25 cellular contexts compared by ENCODE assay signal in genomic region chr18:35084494-35085449, GRCh38. TPM values are rescaled to one million over a fixed set of nuclear protein-coding genes. Genes with fewer than 3 reads are reported as not detected.
DNase-seq lines count a peak whose midpoint lies in the region; ATAC-seq, FAIRE-seq and TF ChIP-seq lines count a peak whose summit lies in the region.
"Had no signal": no experiment of that assay in that cellular context is flagged by ENCODE, and none has a peak within 500 bp of the region (broad histone marks: within the 10 kb centered on the region; RNA-seq: fewer than 3 reads in every experiment).

No MANE protein-coding gene starts in this region.

- H3K4me1 ChIP-seq in endothelial cell of umbilical vein (ENCODE audit: control insufficient read depth, extremely low read depth, insufficient read depth, low read length): peaks cover 19% of the 10 kb centered on the region

- no peak overlapping the region for H2AFZ ChIP-seq in endothelial cell of umbilical vein (ENCODE audit: low read depth, low read length)
- H2AFZ ChIP-seq: PC-9 had no signal

- dilution Hi-C loops in endothelial cell of umbilical vein (cut with MboI; ENCODE audit: extremely low pct_ligation_motif_present, low sequenced_read_pairs): no loop called here

- H3K9me3 ChIP-seq in endothelial cell of umbilical vein (replicated peaks; ENCODE audit: control insufficient read depth, insufficient read depth, low read length): no peaks in the 10 kb centered on the region
- H3K9me3 ChIP-seq: body of pancreas, gastroesophageal sphincter, SJSA1 had no signal

- POLR2A ChIA-PET in endothelial cell of umbilical vein (lab: Charles Lee): no interaction called here

- H3K4me3 ChIP-seq in endothelial cell of umbilical vein (replicated peaks in 1 of 3; ENCODE audit: insufficient read depth in 1 of 3, low read depth in 1 of 3, low read length in 3 of 3): no peak overlapping the region
- H3K4me3 ChIP-seq: body of pancreas, gastroesophageal sphincter, PC-9, SJSA1 had no signal

- no peaks in the 10 kb centered on the region for H4K20me1 ChIP-seq in endothelial cell of umbilical vein (replicated peaks; ENCODE audit: control insufficient read depth, extremely low read depth, insufficient read depth, low read length)

- H3K4me3 Mint-ChIP-seq in natural killer cell: no peak overlapping the region
- H3K4me3 Mint-ChIP-seq in natural killer cell treated with Interleukin-12 subunit alpha and Interleukin-12 subunit beta and Interleukin-15 and Interleukin-18, amount 100 ng/mL, for 72 hours: no peak overlapping the region
- no peak overlapping the region for H3K4me3 Mint-ChIP-seq in naive B cell
- no peak overlapping the region for H3K4me3 Mint-ChIP-seq in activated T-cell treated with anti-CD3 and anti-CD28 coated beads, Interleukin-2, amount 50 U/mL, for 24 hours
- H3K4me3 Mint-ChIP-seq: activated B cell treated with CpG ODN at 0.5 μM for 24 hours; activated CD4-positive, alpha-beta memory T cell treated with anti-CD3 and anti-CD28 coated beads, Interleukin-2, amount 10 ng/mL, durations not matched to agents 7 days and 5 days; CD4-positive, alpha-beta T cell; naive thymus-derived CD8-positive, alpha-beta T cell had no signal

- H3K27ac Mint-ChIP-seq in natural killer cell (peak overlapping the region; percentile 52 to 79), naive B cell (peak overlapping the region in 5 of 6 donors; percentile 6 to 70 (median 48))
- peak overlapping the region in 1 of 2 donors; percentile 39 for H3K27ac Mint-ChIP-seq in natural killer cell treated with Interleukin-12 subunit alpha and Interleukin-12 subunit beta and Interleukin-15 and Interleukin-18, amount 100 ng/mL, for 72 hours
- H3K27ac Mint-ChIP-seq in activated T-cell treated with anti-CD3 and anti-CD28 coated beads, Interleukin-2, amount 50 U/mL, for 24 hours: no peak overlapping the region
- H3K27ac Mint-ChIP-seq: activated B cell treated with CpG ODN at 0.5 μM for 24 hours; activated CD4-positive, alpha-beta memory T cell treated with anti-CD3 and anti-CD28 coated beads, Interleukin-2, amount 10 ng/mL, durations not matched to agents 7 days and 5 days; CD4-positive, alpha-beta T cell had no signal

- DNase-seq in natural killer cell (no peak), endothelial cell of umbilical vein (ENCODE audit: low read depth, low spot score) (peak; percentile 36), naive B cell (no peak)
- DNase-seq in natural killer cell treated with Interleukin-12 subunit alpha and Interleukin-12 subunit beta and Interleukin-15 and Interleukin-18, amount 100 ng/mL, for 72 hours (ENCODE audit: low spot score): no peak
- no peak for DNase-seq in central memory CD4-positive, alpha-beta T cell
- no peak for DNase-seq in activated T-cell treated with anti-CD3 and anti-CD28 coated beads, Interleukin-2, amount 50 U/mL, for 24 hours
- DNase-seq: activated B cell treated with CpG ODN at 0.5 μM for 24 hours; activated CD4-positive, alpha-beta memory T cell treated with anti-CD3 and anti-CD28 coated beads, Interleukin-2, amount 10 ng/mL, durations not matched to agents 7 days and 5 days; activated naive CD4-positive, alpha-beta T cell treated with anti-CD3 and anti-CD28 coated beads, Interleukin-2, amount 50 U/mL, for 16 hours; activated T-cell treated with anti-CD3 and anti-CD28 coated beads, Interleukin-2, amount 50 U/mL, for 1 hour; body of pancreas; CD4-positive, alpha-beta T cell; naive thymus-derived CD8-positive, alpha-beta T cell; NCI-H187; NCI-H345; PC-9; stimulated activated CD8-positive, alpha-beta memory T cell treated with anti-CD3 and anti-CD28 coated beads, Interleukin-4, amount 100 ng/mL, for 48 hours; substantia nigra had no signal

- no peak overlapping the region for H3K27ac ChIP-seq in endothelial cell of umbilical vein (ENCODE audit: insufficient read depth, low read depth, low read length)
- H3K27ac ChIP-seq: body of pancreas, gastroesophageal sphincter, HL-60, PC-9, SJSA1 had no signal

- no peak for TF ChIP-seq POLR2A in endothelial cell of umbilical vein (IDR thresholded peaks at IDR 0.05; ENCODE audit: low read depth, low read length)

- no peaks in the 10 kb centered on the region for H3K36me3 Mint-ChIP-seq in natural killer cell
- peaks cover 2% of the 10 kb centered on the region for H3K36me3 Mint-ChIP-seq in natural killer cell treated with Interleukin-12 subunit alpha and Interleukin-12 subunit beta and Interleukin-15 and Interleukin-18, amount 100 ng/mL, for 72 hours
- H3K36me3 Mint-ChIP-seq in naive B cell: peaks cover 9 to 10% of the 10 kb centered on the region in 2 donors
- peaks cover 34% of the 10 kb centered on the region for H3K36me3 Mint-ChIP-seq in activated T-cell treated with anti-CD3 and anti-CD28 coated beads, Interleukin-2, amount 50 U/mL, for 24 hours (ENCODE audit: low read depth)

- no peak overlapping the region for H3K4me2 ChIP-seq in endothelial cell of umbilical vein (ENCODE audit: insufficient read depth, low read length)
- H3K4me2 ChIP-seq: PC-9 had no signal

- H3K27me3 Mint-ChIP-seq in natural killer cell (ENCODE audit: low read depth in 2 of 2) (no peaks in the 10 kb centered on the region), naive B cell (no peaks in the 10 kb centered on the region)
- H3K27me3 Mint-ChIP-seq in natural killer cell treated with Interleukin-12 subunit alpha and Interleukin-12 subunit beta and Interleukin-15 and Interleukin-18, amount 100 ng/mL, for 72 hours: no peaks in the 10 kb centered on the region
- no peaks in the 10 kb centered on the region for H3K27me3 Mint-ChIP-seq in activated T-cell treated with anti-CD3 and anti-CD28 coated beads, Interleukin-2, amount 50 U/mL, for 24 hours
- H3K27me3 Mint-ChIP-seq: activated B cell treated with CpG ODN at 0.5 μM for 24 hours; activated CD4-positive, alpha-beta memory T cell treated with anti-CD3 and anti-CD28 coated beads, Interleukin-2, amount 10 ng/mL, durations not matched to agents 7 days and 5 days; CD4-positive, alpha-beta T cell; naive thymus-derived CD8-positive, alpha-beta T cell had no signal

- H3K27me3 ChIP-seq in endothelial cell of umbilical vein (ENCODE audit: control insufficient read depth in 2 of 2, insufficient read depth in 2 of 2, low read length in 2 of 2): no peaks in the 10 kb centered on the region
- H3K27me3 ChIP-seq: body of pancreas, gastroesophageal sphincter, SJSA1 had no signal

- ATAC-seq in natural killer cell (no peak), naive B cell (ENCODE audit: low read depth in 2 of 2) (no peak), GM21381 (IDR thresholded peaks at IDR 0.05; ENCODE audit: unreplicated experiment) (no peak), GM21360 (IDR thresholded peaks at IDR 0.05; ENCODE audit: unreplicated experiment) (no peak)
- no peak for ATAC-seq in natural killer cell treated with Interleukin-12 subunit alpha and Interleukin-12 subunit beta and Interleukin-15 and Interleukin-18, amount 100 ng/mL, for 72 hours
- ATAC-seq: body of pancreas; esophagus mucosa; gastroesophageal sphincter; naive thymus-derived CD8-positive, alpha-beta T cell had no signal

- intact Hi-C loops in natural killer cell (cut with micrococcal nuclease): loop anchor here (2.0 kb wide), 1 partner anchor 60 kb away; no protein-coding TSS in a partner anchor
- intact Hi-C loops in endothelial cell of umbilical vein (cut with micrococcal nuclease): no loop called here

- H3K4me1 Mint-ChIP-seq in natural killer cell: peaks cover 68 to 74% of the 10 kb centered on the region in 2 donors
- H3K4me1 Mint-ChIP-seq in natural killer cell treated with Interleukin-12 subunit alpha and Interleukin-12 subunit beta and Interleukin-15 and Interleukin-18, amount 100 ng/mL, for 72 hours (ENCODE audit: low read depth in 2 of 2): peaks cover 43 to 48% of the 10 kb centered on the region in 2 donors
- peaks cover 28 to 60% (median 38%) of the 10 kb centered on the region in 3 donors for H3K4me1 Mint-ChIP-seq in naive B cell
- peaks cover 55% of the 10 kb centered on the region for H3K4me1 Mint-ChIP-seq in activated T-cell treated with anti-CD3 and anti-CD28 coated beads, Interleukin-2, amount 50 U/mL, for 24 hours (ENCODE audit: low read depth)
- H3K4me1 Mint-ChIP-seq: activated CD4-positive, alpha-beta memory T cell treated with anti-CD3 and anti-CD28 coated beads, Interleukin-2, amount 10 ng/mL, durations not matched to agents 7 days and 5 days had no signal

- H3K36me3 ChIP-seq in endothelial cell of umbilical vein (ENCODE audit: control insufficient read depth in 2 of 2, extremely low read depth in 1 of 2, insufficient read depth in 2 of 2, low read length in 2 of 2): peaks cover 0 to 2% of the 10 kb centered on the region in 2 experiments
- H3K36me3 ChIP-seq: gastroesophageal sphincter, SJSA1 had no signal

- TF ChIP-seq CTCF in natural killer cell (IDR thresholded peaks at IDR 0.05) (no peak), endothelial cell of umbilical vein (IDR thresholded peaks at IDR 0.05; ENCODE audit: extremely low read depth in 1 of 2, insufficient read depth in 1 of 2, low read depth in 1 of 2, low read length in 2 of 2) (no peak)

- H3K9me3 Mint-ChIP-seq in natural killer cell (no peaks in the 10 kb centered on the region), naive B cell (no peaks in the 10 kb centered on the region)
- no peaks in the 10 kb centered on the region for H3K9me3 Mint-ChIP-seq in natural killer cell treated with Interleukin-12 subunit alpha and Interleukin-12 subunit beta and Interleukin-15 and Interleukin-18, amount 100 ng/mL, for 72 hours
- H3K9me3 Mint-ChIP-seq in activated T-cell treated with anti-CD3 and anti-CD28 coated beads, Interleukin-2, amount 50 U/mL, for 24 hours: no peaks in the 10 kb centered on the region
- H3K9me3 Mint-ChIP-seq: activated B cell treated with CpG ODN at 0.5 μM for 24 hours; activated CD4-positive, alpha-beta memory T cell treated with anti-CD3 and anti-CD28 coated beads, Interleukin-2, amount 10 ng/mL, durations not matched to agents 7 days and 5 days; CD4-positive, alpha-beta T cell; naive thymus-derived CD8-positive, alpha-beta T cell had no signal

- no peak overlapping the region for H3K9ac ChIP-seq in endothelial cell of umbilical vein (replicated peaks; ENCODE audit: extremely low read depth, insufficient read depth, low read length)

- CTCF ChIA-PET in endothelial cell of umbilical vein (lab: Charles Lee): interaction anchor here (1.0 to 2.1 kb wide), 6 partner anchors 10 to 75 kb away, joined by 3 to 5 read pairs (median 4); no protein-coding TSS in a partner anchor

- FAIRE-seq in endothelial cell of umbilical vein (lab: Jason Lieb, UNC): no peak
- FAIRE-seq: GM12891 had no signal

- H3K79me2 ChIP-seq in endothelial cell of umbilical vein (ENCODE audit: control insufficient read depth, insufficient read depth, low read length): peaks cover 44% of the 10 kb centered on the region

- BruUV-seq in endothelial cell of umbilical vein (replicated peaks; lab: Mats Ljungman, UMichigan): no TSS peak

- H3K9me1 ChIP-seq in endothelial cell of umbilical vein (replicated peaks; ENCODE audit: control insufficient read depth, extremely low read depth, insufficient read depth, low read length): no peaks in the 10 kb centered on the region

RNA-seq across cellular contexts. Expression of gene MAPRE2, which starts 43.6 kb away (rescaled TPM):
- total RNA-seq in natural killer cell (100 to 1,000 TPM; 159 to 283 (median 207) TPM), endothelial cell of umbilical vein (111 and 117 TPM in 2 replicates)
- total RNA-seq in natural killer cell treated with Interleukin-12 subunit alpha and Interleukin-12 subunit beta and Interleukin-15 and Interleukin-18, amount 100 ng/mL, for 72 hours: 10 to 100 TPM; 32.8 to 44.4 TPM
- polyA plus RNA-seq in endothelial cell of umbilical vein (141 and 148 TPM in 2 replicates), naive B cell (ENCODE audit: low read depth in 6 of 6) (100 to 1,000 TPM in 5 of 6 donors, 10 to 100 TPM in 1; 99.3 to 132 (median 105) TPM)
- 144 and 152 TPM in 2 replicates for polyA plus RNA-seq in endothelial cell of umbilical vein (2011; cell fraction: cytosol; rRNA removed)
- 140 and 156 TPM in 2 replicates for polyA plus RNA-seq in endothelial cell of umbilical vein (2011; cell fraction: nucleus; rRNA removed)
- polyA plus RNA-seq in endothelial cell of umbilical vein (2012): 85.6 and 119 TPM in 2 replicates
- polyA minus RNA-seq in endothelial cell of umbilical vein: 256 and 277 TPM in 2 replicates
- 18.7 TPM for polyA minus RNA-seq in endothelial cell of umbilical vein (2011; cell fraction: cytosol; rRNA and poly(A)+ RNA removed)
- polyA minus RNA-seq in endothelial cell of umbilical vein (2011; cell fraction: nucleus; rRNA and poly(A)+ RNA removed): 306 and 317 TPM in 2 replicates
